Comparison of ENCODE assay signal across 17 cellular contexts in the genomic region with DNA sequence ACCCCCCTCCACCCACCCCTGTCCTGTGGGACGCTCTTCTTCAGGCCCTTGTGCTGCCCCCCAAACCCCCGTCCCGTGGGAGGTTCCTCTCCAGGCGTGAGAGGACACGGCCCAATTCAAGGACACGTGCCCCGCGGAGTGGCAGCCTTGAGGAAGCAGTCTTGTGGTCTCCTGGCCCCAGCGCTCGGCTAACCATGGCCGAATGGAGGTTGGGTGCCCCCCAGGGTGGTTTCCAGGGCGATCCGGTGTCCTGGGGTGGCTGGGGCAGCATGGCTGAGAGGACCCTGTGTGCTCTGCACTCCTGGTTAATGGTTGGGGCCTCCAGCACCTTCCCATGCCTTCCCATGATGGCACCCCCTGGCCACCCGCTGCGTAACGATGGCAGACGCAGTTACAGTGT. TPM values are rescaled to one million over a fixed set of nuclear protein-coding genes. Genes with fewer than 3 reads are reported as not detected.
DNase-seq lines count a peak whose midpoint lies in the region; ATAC-seq and TF ChIP-seq lines count a peak whose summit lies in the region.
"Had no signal": no experiment of that assay in that cellular context is flagged by ENCODE, and none has a peak within 500 bp of the region (broad histone marks: within the 10 kb centered on the region; RNA-seq: fewer than 3 reads in every experiment).

No MANE protein-coding gene starts in this region.

- H3K27ac ChIP-seq in tibial nerve = no peak overlapping the region
- H3K27ac ChIP-seq in thyroid gland = no peak overlapping the region

- TF ChIP-seq CTCF in Loucy (conservative IDR thresholded peaks at IDR 0.05; ENCODE audit: low read length) (no peak), brain (conservative IDR thresholded peaks at IDR 0.05) (no peak), type B pancreatic cell (conservative IDR thresholded peaks at IDR 0.05) (no peak), tibial nerve (IDR thresholded peaks at IDR 0.05) (no peak), thyroid gland (IDR thresholded peaks at IDR 0.05) (no peak)

- peak overlapping the region in 1 of 5 experiments; percentile 14 for H3K4me3 Mint-ChIP-seq in brain
- peak overlapping the region in 3 of 8 donors; percentile 3 to 15 (median 7) for H3K4me3 Mint-ChIP-seq in naive B cell
- H3K4me3 Mint-ChIP-seq in type B pancreatic cell = peak overlapping the region; percentile 59
- H3K4me3 Mint-ChIP-seq: CD8-positive, alpha-beta T cell; H9 had no signal

- H3K27ac Mint-ChIP-seq in brain = peak overlapping the region in 4 of 5 experiments; percentile 8 to 74 (median 44)
- peak overlapping the region in 4 of 6 donors; percentile 2 to 86 (median 46) for H3K27ac Mint-ChIP-seq in naive B cell
- H3K27ac Mint-ChIP-seq in type B pancreatic cell = peak overlapping the region; percentile 59
- H3K27ac Mint-ChIP-seq: CD8-positive, alpha-beta T cell; H9 had no signal

- peaks cover 31% of the 10 kb centered on the region for H3K4me1 ChIP-seq in Loucy (ENCODE audit: insufficient read depth, low read length, poor library complexity, severe bottlenecking)
- peaks cover 0 to 30% (median 15%) of the 10 kb centered on the region in 4 donors for H3K4me1 ChIP-seq in tibial nerve
- H3K4me1 ChIP-seq in thyroid gland = peaks cover 10 to 21% of the 10 kb centered on the region in 2 donors

- H3F3A ChIP-seq in Loucy (ENCODE audit: low read depth) = peaks cover 4% of the 10 kb centered on the region; the same call in 1 of the 2 replicates

- no peak for DNase-seq in naive B cell
- no peak for DNase-seq in type B pancreatic cell (ENCODE audit: extremely low spot score, unreplicated experiment)
- DNase-seq in tibial nerve (ENCODE audit: low spot score in 2 of 2) = no peak
- DNase-seq in thyroid gland = no peak
- no peak for DNase-seq in SKM-1 treated with dmso at 0.1 percent for 144 hours (lab: John Stamatoyannopoulos, UW; ENCODE audit: unreplicated experiment)
- no peak for DNase-seq in inferior parietal cortex (ENCODE audit: extremely low spot score)
- DNase-seq: ACHN; Calu3; CD8-positive, alpha-beta T cell; DMS79 treated with DMSO at 0.1 percent for 48 hours; GF-D8; H9 had no signal

- peaks cover 11% of the 10 kb centered on the region for H4K20me1 ChIP-seq in Loucy (ENCODE audit: insufficient read depth, low read length, poor library complexity, severe bottlenecking)

- no peaks in the 10 kb centered on the region for H3K9me3 Mint-ChIP-seq in brain
- peaks cover 0 to 2% (median 0%) of the 10 kb centered on the region in 7 donors for H3K9me3 Mint-ChIP-seq in naive B cell
- H3K9me3 Mint-ChIP-seq in type B pancreatic cell = no peaks in the 10 kb centered on the region
- H3K9me3 Mint-ChIP-seq: CD8-positive, alpha-beta T cell; H9; IgD-negative memory B cell had no signal

- H3K4me2 ChIP-seq in Loucy (ENCODE audit: low read depth, low read length, poor library complexity, severe bottlenecking) = no peak overlapping the region

- no peak overlapping the region for H3K4me3 ChIP-seq in Loucy (ENCODE audit: low read length, poor library complexity, severe bottlenecking)
- H3K4me3 ChIP-seq in tibial nerve = no peak overlapping the region
- H3K4me3 ChIP-seq in thyroid gland (replicated peaks in 1 of 3) = no peak overlapping the region

- no peaks in the 10 kb centered on the region for H3K36me3 ChIP-seq in Loucy (ENCODE audit: insufficient read depth, low read length)
- peaks cover 0 to 49% (median 0%) of the 10 kb centered on the region in 3 donors for H3K36me3 ChIP-seq in tibial nerve
- no peaks in the 10 kb centered on the region for H3K36me3 ChIP-seq in thyroid gland

- no peak for TF ChIP-seq EP300 in tibial nerve (IDR thresholded peaks at IDR 0.05)

- H3K36me3 Mint-ChIP-seq in brain (peaks cover 4% of the 10 kb centered on the region), naive B cell (peaks cover 0 to 5% of the 10 kb centered on the region in 2 donors), type B pancreatic cell (peaks cover 3% of the 10 kb centered on the region)

- H3K9me3 ChIP-seq in Loucy (ENCODE audit: insufficient read depth, low read depth, low read length) (no peaks in the 10 kb centered on the region), tibial nerve (no peaks in the 10 kb centered on the region), thyroid gland (no peaks in the 10 kb centered on the region)

- no peak for ATAC-seq in naive B cell (ENCODE audit: low read depth in 2 of 2)
- ATAC-seq: CD8-positive, alpha-beta T cell; HepG2 had no signal

- no peaks in the 10 kb centered on the region for H3K9me2 ChIP-seq in Loucy (replicated peaks; ENCODE audit: low read depth, low read length)

- no peak for TF ChIP-seq POLR2A in tibial nerve (IDR thresholded peaks at IDR 0.05)
- no peak for TF ChIP-seq POLR2A in thyroid gland (IDR thresholded peaks at IDR 0.05)

- peaks cover 6% of the 10 kb centered on the region for H3K4me1 Mint-ChIP-seq in brain
- H3K4me1 Mint-ChIP-seq in naive B cell = peaks cover 20 to 45% (median 31%) of the 10 kb centered on the region in 3 donors
- H3K4me1 Mint-ChIP-seq in type B pancreatic cell (ENCODE audit: unreplicated experiment) = peaks cover 9% of the 10 kb centered on the region

- H3K27me3 ChIP-seq in Loucy (ENCODE audit: insufficient read depth, low read length, poor library complexity, severe bottlenecking) (no peaks in the 10 kb centered on the region), tibial nerve (peaks cover 0 to 8% of the 10 kb centered on the region in 2 donors), thyroid gland (no peaks in the 10 kb centered on the region)

- H3K79me2 ChIP-seq in Loucy (ENCODE audit: insufficient read depth, low read length) = peaks cover 19% of the 10 kb centered on the region

- H3K27me3 Mint-ChIP-seq in brain (peaks cover 3% of the 10 kb centered on the region), naive B cell (no peaks in the 10 kb centered on the region), type B pancreatic cell (peaks cover 3% of the 10 kb centered on the region)
- H3K27me3 Mint-ChIP-seq: IgD-negative memory B cell had no signal

- intact Hi-C loops in thyroid gland (cut with DNase I) = no loop called here

- no peak overlapping the region for H2AFZ ChIP-seq in Loucy (ENCODE audit: low read length)

- WGBS in tibial nerve, 2 donors = 86 to 98% methylated on average over 4 to 17 of the region's 17 CpGs
- 93 to 97% methylated on average over 4 to 17 of the region's 17 CpGs for WGBS in thyroid gland, 2 donors

- H3K9ac ChIP-seq in Loucy (ENCODE audit: low read depth, low read length, poor library complexity, severe bottlenecking) = peak overlapping the region; percentile 84

RNA-seq across cellular contexts. Expression of a gene that starts 53.6 kb away (rescaled TPM):
- polyA plus RNA-seq in brain (ENCODE audit: insufficient read depth, low read depth, low replicate concordance) (0.46 TPM), naive B cell (ENCODE audit: low read depth in 6 of 6) (not detected)
- total RNA-seq in type B pancreatic cell (ENCODE audit: low replicate concordance) (not detected in 2 replicates), tibial nerve (not detected), thyroid gland (1 to 10 TPM in 2 of 4 donors, under 1 TPM in 1, not detected in 1; 0.89 to 3.2 (median 3.2) TPM)
- total RNA-seq: Calu3; CD8-positive, alpha-beta T cell; H1; H9; HepG2 had no signal
- polyA plus RNA-seq: H1, HepG2, IgD-negative memory B cell had no signal
